In genomic region chr4:960736-961650, GRCh38 we compare ENCODE assay signal across 14 cellular contexts. TPM values are rescaled to one million over a fixed set of nuclear protein-coding genes. Genes with fewer than 3 reads are reported as not detected.
"Had no signal": no experiment of that assay in that cellular context is flagged by ENCODE, and none has a peak within 500 bp of the region (broad histone marks: within the 10 kb centered on the region; RNA-seq: fewer than 3 reads in every experiment).

No MANE protein-coding gene starts in this region.

- ATAC-seq: activated CD4-positive, alpha-beta T cell treated with anti-CD3 and anti-CD28 coated beads for 36 hours; effector memory CD8-positive, alpha-beta T cell had no signal

- H3K9ac ChIP-seq: neural progenitor cell had no signal

- H3K4me3 Mint-ChIP-seq: activated CD4-positive, alpha-beta T cell treated with anti-CD3 and anti-CD28 coated beads for 36 hours; activated naive CD4-positive, alpha-beta T cell treated with anti-CD3 and anti-CD28 coated beads, Interleukin-2, amount 50 U/mL, for 24 hours; effector memory CD8-positive, alpha-beta T cell; neural progenitor cell; stimulated activated effector memory CD8-positive, alpha-beta T cell treated with anti-CD3 and anti-CD28 coated beads, Interleukin-12 subunit alpha, Interleukin-12 subunit beta, amount 100 ng/mL, for 72 hours had no signal

- H3K4me3 ChIP-seq: left ventricle myocardium inferior, neural progenitor cell, ovary, psoas muscle, right lobe of liver, smooth muscle cell had no signal

- H3K36me3 ChIP-seq: neural progenitor cell, ovary had no signal

- H3K9me3 Mint-ChIP-seq: activated naive CD4-positive, alpha-beta T cell treated with anti-CD3 and anti-CD28 coated beads, Interleukin-2, amount 50 U/mL, for 24 hours; effector memory CD8-positive, alpha-beta T cell; neural progenitor cell; stimulated activated effector memory CD8-positive, alpha-beta T cell treated with anti-CD3 and anti-CD28 coated beads, Interleukin-12 subunit alpha, Interleukin-12 subunit beta, amount 100 ng/mL, for 72 hours had no signal

- H3K36me3 Mint-ChIP-seq: activated naive CD4-positive, alpha-beta T cell treated with anti-CD3 and anti-CD28 coated beads, Interleukin-2, amount 50 U/mL, for 24 hours had no signal

- H3K27ac Mint-ChIP-seq: activated CD4-positive, alpha-beta T cell treated with anti-CD3 and anti-CD28 coated beads for 36 hours; activated naive CD4-positive, alpha-beta T cell treated with anti-CD3 and anti-CD28 coated beads, Interleukin-2, amount 50 U/mL, for 24 hours; neural progenitor cell; stimulated activated effector memory CD8-positive, alpha-beta T cell treated with anti-CD3 and anti-CD28 coated beads, Interleukin-12 subunit alpha, Interleukin-12 subunit beta, amount 100 ng/mL, for 72 hours had no signal

- H3K27me3 ChIP-seq: neural progenitor cell, ovary, right lobe of liver had no signal

- H3K9me3 ChIP-seq: left ventricle myocardium inferior, ovary, psoas muscle, right lobe of liver had no signal

- H3K4me1 ChIP-seq: left ventricle myocardium inferior, neural progenitor cell, psoas muscle, right lobe of liver had no signal

- H3K27me3 Mint-ChIP-seq: activated CD4-positive, alpha-beta T cell treated with anti-CD3 and anti-CD28 coated beads for 36 hours; activated naive CD4-positive, alpha-beta T cell treated with anti-CD3 and anti-CD28 coated beads, Interleukin-2, amount 50 U/mL, for 24 hours; effector memory CD8-positive, alpha-beta T cell had no signal

- H3K27ac ChIP-seq: left ventricle myocardium inferior, neural progenitor cell, ovary, psoas muscle, right lobe of liver had no signal

- H3K4me1 Mint-ChIP-seq: activated CD4-positive, alpha-beta T cell treated with anti-CD3 and anti-CD28 coated beads for 36 hours; activated naive CD4-positive, alpha-beta T cell treated with anti-CD3 and anti-CD28 coated beads, Interleukin-2, amount 50 U/mL, for 24 hours; stimulated activated effector memory CD8-positive, alpha-beta T cell treated with anti-CD3 and anti-CD28 coated beads, Interleukin-12 subunit alpha, Interleukin-12 subunit beta, amount 100 ng/mL, for 72 hours had no signal

- DNase-seq: activated CD4-positive, alpha-beta T cell treated with anti-CD3 and anti-CD28 coated beads for 36 hours; activated CD4-positive, alpha-beta T cell treated with anti-CD3 and anti-CD28 coated beads, Interleukin-2, amount 50 U/mL, for 48 hours; activated gamma-delta T cell; effector memory CD8-positive, alpha-beta T cell; foreskin fibroblast; left ventricle myocardium inferior; ovary; right lobe of liver; stimulated activated CD4-positive, alpha-beta T cell treated with anti-CD3 and anti-CD28 coated beads, Interleukin-4, amount 100 ng/mL, for 24 hours had no signal

RNA-seq across cellular contexts. Expression of gene SLC26A1, which starts 32.2 kb away (rescaled TPM):
- total RNA-seq: left ventricle myocardium inferior had no signal
